Comparison of ENCODE assay signal across 31 cellular contexts in the genomic region with DNA sequence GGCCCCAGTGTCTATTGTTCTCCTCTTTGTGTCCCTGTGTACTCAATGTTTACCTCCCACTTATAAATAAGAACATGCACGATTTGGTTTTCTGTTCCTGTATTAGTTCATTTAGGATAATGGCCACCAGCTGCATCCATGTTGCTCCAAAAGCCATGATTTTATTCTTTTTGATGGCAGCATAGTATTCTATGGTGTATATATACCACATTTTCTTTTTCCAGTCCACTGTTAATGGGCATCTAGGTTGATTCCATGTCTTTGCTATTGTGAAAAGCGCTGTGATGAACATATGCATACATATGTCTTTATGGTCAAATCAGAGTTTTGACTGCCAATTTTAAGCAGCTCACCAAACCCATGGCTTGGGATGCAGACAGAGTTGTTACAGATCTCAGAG. TPM values are rescaled to one million over a fixed set of nuclear protein-coding genes. Genes with fewer than 3 reads are reported as not detected.
"Had no signal": no experiment of that assay in that cellular context is flagged by ENCODE, and none has a peak within 500 bp of the region (broad histone marks: within the 10 kb centered on the region; RNA-seq: fewer than 3 reads in every experiment).

No MANE protein-coding gene starts in this region.

- H3K36me3 ChIP-seq: stomach, suprapubic skin, thoracic aorta, thyroid gland, tibial artery, transverse colon, upper lobe of left lung, upper lobe of right lung, uterus, vagina had no signal

- H3K27ac ChIP-seq: stomach, suprapubic skin, thoracic aorta, thyroid gland, tibial artery, tibial nerve, transverse colon, upper lobe of left lung, upper lobe of right lung, uterus, vagina had no signal

- H3K27me3 ChIP-seq: stomach, suprapubic skin, testis, thyroid gland, tibial artery, tibial nerve, transverse colon, upper lobe of left lung, upper lobe of right lung, uterus, vagina had no signal

- H3K36me3 Mint-ChIP-seq: stimulated activated effector memory CD8-positive, alpha-beta T cell treated with anti-CD3 and anti-CD28 coated beads, Interleukin-12 subunit alpha, Interleukin-12 subunit beta, amount 100 ng/mL, for 72 hours; stimulated activated naive B cell treated with anti-CD40 and anti-IgM and Interleukin-4, amounts not matched to agents 10 μg/mL and 1 μg/mL and 100 μg/mL, for 72 hours; type B pancreatic cell had no signal

- H3K4me3 Mint-ChIP-seq: stimulated activated effector memory CD8-positive, alpha-beta T cell treated with anti-CD3 and anti-CD28 coated beads, Interleukin-12 subunit alpha, Interleukin-12 subunit beta, amount 100 ng/mL, for 72 hours; stimulated activated memory B cell treated with anti-CD40 and anti-IgM and Interleukin-4, amounts not matched to agents 10 μg/mL and 1 μg/mL and 100 μg/mL, for 72 hours; stimulated activated naive B cell treated with anti-CD40 and anti-IgM and Interleukin-4, amounts not matched to agents 10 μg/mL and 1 μg/mL and 100 μg/mL, for 72 hours; stimulated activated naive CD8-positive, alpha-beta T cell treated with anti-CD3 and anti-CD28 coated beads, Interleukin-15, amount 100 ng/mL, for 72 hours; stimulated activated naive CD8-positive, alpha-beta T cell treated with anti-CD3 and anti-CD28 coated beads, Interleukin-15, Interleukin-2, amounts not matched to agents 100 ng/mL and 50 ng/mL, for 24 hours; type B pancreatic cell had no signal

- H3K4me1 Mint-ChIP-seq: stimulated activated effector memory CD8-positive, alpha-beta T cell treated with anti-CD3 and anti-CD28 coated beads, Interleukin-12 subunit alpha, Interleukin-12 subunit beta, amount 100 ng/mL, for 72 hours; stimulated activated memory B cell treated with anti-CD40 and anti-IgM and Interleukin-4, amounts not matched to agents 10 μg/mL and 1 μg/mL and 100 μg/mL, for 72 hours; stimulated activated naive B cell treated with anti-CD40 and anti-IgM and Interleukin-4, amounts not matched to agents 10 μg/mL and 1 μg/mL and 100 μg/mL, for 72 hours; stimulated activated naive CD8-positive, alpha-beta T cell treated with anti-CD3 and anti-CD28 coated beads, Interleukin-15, amount 100 ng/mL, for 72 hours had no signal

- H3K4me3 ChIP-seq: stomach, suprapubic skin, testis, thoracic aorta, thyroid gland, tibial artery, tibial nerve, transverse colon, upper lobe of left lung, upper lobe of right lung, uterus, vagina had no signal

- H3K27ac Mint-ChIP-seq: stimulated activated effector memory CD8-positive, alpha-beta T cell treated with anti-CD3 and anti-CD28 coated beads, Interleukin-12 subunit alpha, Interleukin-12 subunit beta, amount 100 ng/mL, for 72 hours; stimulated activated memory B cell treated with anti-CD40 and anti-IgM and Interleukin-4, amounts not matched to agents 10 μg/mL and 1 μg/mL and 100 μg/mL, for 72 hours; stimulated activated naive B cell treated with anti-CD40 and anti-IgM and Interleukin-4, amounts not matched to agents 10 μg/mL and 1 μg/mL and 100 μg/mL, for 72 hours; stimulated activated naive CD8-positive, alpha-beta T cell treated with anti-CD3 and anti-CD28 coated beads, Interleukin-15, amount 100 ng/mL, for 72 hours; stimulated activated naive CD8-positive, alpha-beta T cell treated with anti-CD3 and anti-CD28 coated beads, Interleukin-15, Interleukin-2, amounts not matched to agents 100 ng/mL and 50 ng/mL, for 24 hours; type B pancreatic cell had no signal

- ATAC-seq: stimulated activated effector memory CD8-positive, alpha-beta T cell treated with anti-CD3 and anti-CD28 coated beads, Interleukin-12 subunit alpha, Interleukin-12 subunit beta, amount 100 ng/mL, for 72 hours; stimulated activated memory B cell treated with anti-CD40 and anti-IgM and Interleukin-4, amounts not matched to agents 10 μg/mL and 1 μg/mL and 100 μg/mL, for 72 hours; stimulated activated naive B cell treated with anti-CD40 and anti-IgM and Interleukin-4, amounts not matched to agents 10 μg/mL and 1 μg/mL and 100 μg/mL, for 72 hours; stimulated activated naive CD8-positive, alpha-beta T cell treated with anti-CD3 and anti-CD28 coated beads, Interleukin-15, Interleukin-2, amounts not matched to agents 100 U/mL and 50 U/mL, for 24 hours had no signal

- H3K9me3 Mint-ChIP-seq: stimulated activated naive CD8-positive, alpha-beta T cell treated with anti-CD3 and anti-CD28 coated beads, Interleukin-15, Interleukin-2, amounts not matched to agents 100 ng/mL and 50 ng/mL, for 24 hours had no signal

- H3K9me3 ChIP-seq: suprapubic skin, testis, thoracic aorta, thyroid gland, transverse colon, upper lobe of left lung, upper lobe of right lung, uterus, vagina had no signal

- H3K4me1 ChIP-seq: stomach, suprapubic skin, thyroid gland, tibial artery, tibial nerve, transverse colon, upper lobe of left lung, upper lobe of right lung, uterus, vagina had no signal

- DNase-seq: stimulated activated CD4-positive, alpha-beta T cell treated with anti-CD3 and anti-CD28 coated beads, Interleukin-2, amount 100 ng/mL, for 48 hours; stimulated activated CD4-positive, alpha-beta T cell treated with anti-CD3 and anti-CD28 coated beads, Interleukin-4, amount 100 ng/mL, for 1 hour; stimulated activated CD4-positive, alpha-beta T cell treated with anti-CD3 and anti-CD28 coated beads, Interleukin-4, amount 100 ng/mL, for 24 hours; stimulated activated CD4-positive, alpha-beta T cell treated with anti-CD3 and anti-CD28 coated beads, Interleukin-4, amount 100 ng/mL, for 4 hours; stimulated activated CD8-positive, alpha-beta memory T cell treated with anti-CD3 and anti-CD28 coated beads, Interleukin-4, amount 100 ng/mL, for 48 hours; stimulated activated naive B cell treated with anti-CD40 and anti-IgM and Interleukin-4, amounts not matched to agents 10 μg/mL and 1 μg/mL and 100 μg/mL, for 72 hours; stimulated activated naive CD4-positive, alpha-beta T cell treated with Interleukin-2 at 50 U/mL for 16 hours; stimulated activated naive CD8-positive, alpha-beta T cell treated with anti-CD3 and anti-CD28 coated beads, Interleukin-15, Interleukin-2, amounts not matched to agents 100 U/mL and 50 U/mL, for 24 hours; stomach; substantia nigra; testis; thyroid gland; tibial artery; transverse colon; upper lobe of left lung; upper lobe of right lung; uterus had no signal

- FAIRE-seq: urothelium cell line had no signal

RNA-seq across cellular contexts. Expression of gene ANP32D, which starts 17.2 kb away (rescaled TPM):
- total RNA-seq: subcutaneous adipose tissue, suprapubic skin, thyroid gland, transverse colon, ureter, urinary bladder, uterus, vagina had no signal
- polyA plus RNA-seq: stomach, urinary bladder had no signal

RNA-seq across cellular contexts. Expression of gene C12orf54, which starts 27.2 kb away (rescaled TPM):
- total RNA-seq: subcutaneous adipose tissue, suprapubic skin, temporal lobe, thoracic aorta, thyroid gland, upper lobe of right lung, vagina had no signal
